1 cellular context compared by ENCODE assay signal in the genomic region with DNA sequence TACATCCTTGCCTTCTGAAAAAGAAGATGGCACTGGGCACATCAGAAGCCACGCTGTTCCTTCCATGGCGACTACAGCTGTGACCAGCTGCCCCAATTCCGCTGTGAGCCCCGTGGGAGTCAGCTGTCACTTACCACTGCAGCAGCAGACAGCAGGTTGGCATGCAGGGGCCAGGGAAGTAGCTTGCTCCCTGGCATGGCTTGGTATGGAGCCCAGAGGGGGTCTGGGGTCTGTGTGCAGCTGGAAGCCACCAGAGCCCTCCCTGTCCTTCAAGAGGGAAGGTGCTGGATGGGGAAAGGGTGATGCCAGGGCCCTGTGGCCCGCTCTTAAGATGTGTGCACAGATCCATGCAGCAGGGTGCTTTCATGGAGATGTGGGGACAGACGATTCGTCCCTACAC.
TF ChIP-seq lines count a peak whose summit lies in the region.

No MANE protein-coding gene starts in this region.

TF ChIP-seq in IMR-90, 13 proteins besides CTCF, POLR2A, EP300 and RAD21 (continued from another document):
- TF ChIP-seq, protein P1, sequence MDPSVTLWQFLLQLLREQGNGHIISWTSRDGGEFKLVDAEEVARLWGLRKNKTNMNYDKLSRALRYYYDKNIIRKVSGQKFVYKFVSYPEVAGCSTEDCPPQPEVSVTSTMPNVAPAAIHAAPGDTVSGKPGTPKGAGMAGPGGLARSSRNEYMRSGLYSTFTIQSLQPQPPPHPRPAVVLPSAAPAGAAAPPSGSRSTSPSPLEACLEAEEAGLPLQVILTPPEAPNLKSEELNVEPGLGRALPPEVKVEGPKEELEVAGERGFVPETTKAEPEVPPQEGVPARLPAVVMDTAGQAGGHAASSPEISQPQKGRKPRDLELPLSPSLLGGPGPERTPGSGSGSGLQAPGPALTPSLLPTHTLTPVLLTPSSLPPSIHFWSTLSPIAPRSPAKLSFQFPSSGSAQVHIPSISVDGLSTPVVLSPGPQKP (IDR thresholded peaks at IDR 0.05; ENCODE audit: borderline replicate concordance, low read depth, low read length) = no peak
- TF ChIP-seq RFX5 (IDR thresholded peaks at IDR 0.05; ENCODE audit: low read depth, low read length) (no peak), MAFK (IDR thresholded peaks at IDR 0.05; ENCODE audit: low read depth, low read length) (no peak), BHLHE40 (IDR thresholded peaks at IDR 0.05; ENCODE audit: low read depth, low read length) (no peak), CHD1 (IDR thresholded peaks at IDR 0.05; ENCODE audit: low read depth, low read length) (no peak), MXI1 (IDR thresholded peaks at IDR 0.05; ENCODE audit: borderline replicate concordance, low read depth, low read length) (no peak)
- TF ChIP-seq, protein P2, sequence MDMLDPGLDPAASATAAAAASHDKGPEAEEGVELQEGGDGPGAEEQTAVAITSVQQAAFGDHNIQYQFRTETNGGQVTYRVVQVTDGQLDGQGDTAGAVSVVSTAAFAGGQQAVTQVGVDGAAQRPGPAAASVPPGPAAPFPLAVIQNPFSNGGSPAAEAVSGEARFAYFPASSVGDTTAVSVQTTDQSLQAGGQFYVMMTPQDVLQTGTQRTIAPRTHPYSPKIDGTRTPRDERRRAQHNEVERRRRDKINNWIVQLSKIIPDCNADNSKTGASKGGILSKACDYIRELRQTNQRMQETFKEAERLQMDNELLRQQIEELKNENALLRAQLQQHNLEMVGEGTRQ (IDR thresholded peaks at IDR 0.05; ENCODE audit: low read depth, low read length) = no peak
